16 cellular contexts compared by ENCODE assay signal in the genomic region with DNA sequence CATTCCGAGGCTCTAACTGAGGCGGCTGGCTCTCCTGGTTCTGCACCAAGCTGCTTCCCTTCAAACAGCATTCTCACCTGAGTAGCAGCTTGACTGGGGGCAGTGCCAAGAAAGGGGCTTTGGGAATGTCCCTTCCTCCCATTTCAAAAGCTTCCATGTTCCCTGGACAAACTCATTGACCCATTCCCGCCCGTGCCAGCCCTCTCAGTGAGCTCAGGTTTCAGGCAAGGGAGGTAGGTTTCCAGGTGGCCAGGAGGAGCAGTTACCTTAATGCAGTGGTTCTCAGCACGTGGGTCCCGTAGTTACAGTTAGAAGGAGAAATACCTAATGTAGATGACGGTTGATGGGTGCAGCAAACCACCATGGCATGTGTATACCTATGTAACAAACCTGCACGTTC.
DNase-seq lines count a peak whose midpoint lies in the region; FAIRE-seq and TF ChIP-seq lines count a peak whose summit lies in the region.
"Had no signal": no experiment of that assay in that cellular context is flagged by ENCODE, and none has a peak within 500 bp of the region (broad histone marks: within the 10 kb centered on the region; RNA-seq: fewer than 3 reads in every experiment).

No MANE protein-coding gene starts in this region.

- no peak overlapping the region for H3K4ac ChIP-seq in H1 (replicated peaks; ENCODE audit: insufficient read length, low read depth, low read length)

- H3K27ac ChIP-seq in H1 (ENCODE audit: low read depth, low read length), result no peak overlapping the region
- peak overlapping the region; percentile 79 for H3K27ac ChIP-seq in parathyroid adenoma
- no peak overlapping the region for H3K27ac ChIP-seq in vagina
- H3K27ac ChIP-seq: A549, C4-2B, KMS-11 had no signal

- no peaks in the 10 kb centered on the region for H3K27me3 ChIP-seq in H1 (replicated peaks in 1 of 4; ENCODE audit: control insufficient read depth in 3 of 4, extremely low read depth in 1 of 4, insufficient read depth in 3 of 4, low read length in 3 of 4)
- H3K27me3 ChIP-seq in parathyroid adenoma (ENCODE audit: control insufficient read depth, insufficient read depth, low read length), result no peaks in the 10 kb centered on the region
- no peaks in the 10 kb centered on the region for H3K27me3 ChIP-seq in vagina

- H3K79me1 ChIP-seq in H1 (ENCODE audit: low read depth, low read length), result no peaks in the 10 kb centered on the region

- H4K20me1 ChIP-seq in H1 (replicated peaks in 1 of 2; ENCODE audit: control insufficient read depth in 1 of 2, insufficient read depth in 2 of 2, low read length in 2 of 2), result no peaks in the 10 kb centered on the region

- peaks cover 0 to 7% (median 4%) of the 10 kb centered on the region in 4 experiments; a peak in 3 of 7 replicates for H3K4me1 ChIP-seq in H1 (replicated peaks in 1 of 4; ENCODE audit: control insufficient read depth in 3 of 4, insufficient read depth in 4 of 4, low read length in 3 of 4)
- H3K4me1 ChIP-seq in parathyroid adenoma, result peaks cover 36% of the 10 kb centered on the region
- peaks cover 6% of the 10 kb centered on the region for H3K4me1 ChIP-seq in vagina
- H3K4me1 ChIP-seq: A549 had no signal

- H2BK12ac ChIP-seq in H1 (ENCODE audit: low read depth, low read length), result no peak overlapping the region

- H4K91ac ChIP-seq in H1 (replicated peaks; ENCODE audit: insufficient read length, low read length), result no peak overlapping the region

- POLR2A ChIA-PET in H1 (lab: Charles Lee; ENCODE audit: partially characterized antibody), result no interaction called here
- POLR2A ChIA-PET in activated CD4-positive, alpha-beta memory T cell treated with anti-CD3 and anti-CD28 coated beads, Interleukin-2, amount 10 ng/mL, durations not matched to agents 7 days and 5 days (lab: Charles Lee), result no interaction called here

- H3K23me2 ChIP-seq in H1 (ENCODE audit: low read depth, low read length), result no peaks in the 10 kb centered on the region; the same call in 1 of the 2 replicates

- no peak overlapping the region for H2BK15ac ChIP-seq in H1 (ENCODE audit: low read length)

- no peak for FAIRE-seq in H1 (lab: Jason Lieb, UNC)
- FAIRE-seq: A549 had no signal

- no peak overlapping the region for H2AK5ac ChIP-seq in H1 (ENCODE audit: low read depth, low read length)

- no peak for TF ChIP-seq EP300 in H1 (IDR thresholded peaks at IDR 0.05; ENCODE audit: borderline replicate concordance in 1 of 2, low read depth in 2 of 2, low read length in 2 of 2)

- no peak overlapping the region for H2BK20ac ChIP-seq in H1 (ENCODE audit: low read length)

- H3K23ac ChIP-seq in H1 (ENCODE audit: insufficient read length), result no peak overlapping the region

- no peak overlapping the region for H3K27ac Mint-ChIP-seq in activated CD4-positive, alpha-beta memory T cell treated with anti-CD3 and anti-CD28 coated beads, Interleukin-2, amount 10 ng/mL, durations not matched to agents 7 days and 5 days
- no peak overlapping the region for H3K27ac Mint-ChIP-seq in Calu3 (ENCODE audit: unreplicated experiment)

- H3K36me3 ChIP-seq in H1 (ENCODE audit: control insufficient read depth in 2 of 4, insufficient read depth in 4 of 4, low read length in 3 of 4) (no peaks in the 10 kb centered on the region), parathyroid adenoma (ENCODE audit: control insufficient read depth, insufficient read depth, low read length) (no peaks in the 10 kb centered on the region), vagina (no peaks in the 10 kb centered on the region)

- no peaks in the 10 kb centered on the region for H3K36me3 Mint-ChIP-seq in activated CD4-positive, alpha-beta memory T cell treated with anti-CD3 and anti-CD28 coated beads, Interleukin-2, amount 10 ng/mL, durations not matched to agents 7 days and 5 days (ENCODE audit: low read depth)
- no peaks in the 10 kb centered on the region for H3K36me3 Mint-ChIP-seq in Calu3 (ENCODE audit: insufficient read depth, unreplicated experiment)

- H3K4me3 ChIP-seq in H1 (ENCODE audit: extremely low read depth in 1 of 4, insufficient read depth in 2 of 4, low read depth in 3 of 4, low read length in 4 of 4), result no peak overlapping the region
- no peak overlapping the region for H3K4me3 ChIP-seq in parathyroid adenoma (ENCODE audit: low read depth, low read length)
- H3K4me3 ChIP-seq in vagina, result no peak overlapping the region
- H3K4me3 ChIP-seq: A549 had no signal

- H3K9me3 ChIP-seq in H1 (ENCODE audit: insufficient read depth in 2 of 2, low read depth in 1 of 2, low read length in 1 of 2) (no peaks in the 10 kb centered on the region), parathyroid adenoma (ENCODE audit: control insufficient read depth, low read length) (no peaks in the 10 kb centered on the region), vagina (no peaks in the 10 kb centered on the region)
- H3K9me3 ChIP-seq: A549 had no signal

- no peak overlapping the region for H3K18ac ChIP-seq in H1 (ENCODE audit: extremely low read depth, low read length)

- no TSS peak for BruUV-seq in Calu3 (replicated peaks; lab: Mats Ljungman, UMichigan)

- H3K4me3 Mint-ChIP-seq in activated CD4-positive, alpha-beta memory T cell treated with anti-CD3 and anti-CD28 coated beads, Interleukin-2, amount 10 ng/mL, durations not matched to agents 7 days and 5 days, result no peak overlapping the region
- no peak overlapping the region for H3K4me3 Mint-ChIP-seq in Calu3 (ENCODE audit: low read depth, unreplicated experiment)

- DNase-seq in NCI-H1417 (lab: John Stamatoyannopoulos, UW), result peak in 2 of 3 experiments; percentile 30 to 57
- no peak for DNase-seq in NCI-H1417 treated with DMSO at 0.1 percent for 48 hours (lab: John Stamatoyannopoulos, UW)
- peak; percentile 22 for DNase-seq in NCI-H2107 (lab: John Stamatoyannopoulos, UW)
- no peak for DNase-seq in H1 (ENCODE audit: low read depth in 1 of 2, low spot score in 2 of 2)
- DNase-seq in vagina (ENCODE audit: extremely low spot score in 2 of 2), result no peak
- no peak for DNase-seq in activated CD4-positive, alpha-beta memory T cell treated with anti-CD3 and anti-CD28 coated beads, Interleukin-2, amount 10 ng/mL, durations not matched to agents 7 days and 5 days
- DNase-seq in Calu3, result no peak
- DNase-seq: COR-L47, GDM1, NCI-H1436, NCI-H524, PC-3 had no signal

- CTCF ChIA-PET in H1 (lab: Charles Lee; ENCODE audit: partially characterized antibody) (interaction anchor here (0.7 to 5.6 kb wide), 10 partner anchors 9 to 407 kb away, joined by 3 to 34 read pairs (median 3); no protein-coding TSS in a partner anchor), Calu3 (lab: Charles Lee) (no interaction called here)
- CTCF ChIA-PET in activated CD4-positive, alpha-beta memory T cell treated with anti-CD3 and anti-CD28 coated beads, Interleukin-2, amount 10 ng/mL, durations not matched to agents 7 days and 5 days (lab: Charles Lee), result interaction anchor here (0.6 to 1.5 kb wide), 3 partner anchors 34 to 59 kb away, joined by 3 read pairs; no protein-coding TSS in a partner anchor

- H3K9ac ChIP-seq in H1 (replicated peaks in 1 of 4; ENCODE audit: extremely low read depth in 1 of 4, low read depth in 3 of 4, low read length in 3 of 4) (no peak overlapping the region), parathyroid adenoma (no peak overlapping the region)
- H3K9ac ChIP-seq: KMS-11 had no signal

- intact Hi-C loops in vagina (cut with DNase I), result no loop called here
- intact Hi-C loops in Calu3 (cut with micrococcal nuclease; ENCODE audit: unreplicated experiment), result no loop called here

- no peak for TF ChIP-seq POLR2A in H1 (IDR thresholded peaks at IDR 0.05; ENCODE audit: control extremely low read depth in 1 of 2, low read depth in 2 of 2, low read length in 2 of 2)
- TF ChIP-seq POLR2A in vagina (IDR thresholded peaks at IDR 0.05), result no peak

- H3K4me2 ChIP-seq in H1 (ENCODE audit: insufficient read depth in 1 of 2, low read depth in 2 of 2, low read length in 2 of 2) (no peak overlapping the region), parathyroid adenoma (ENCODE audit: low read length) (no peak overlapping the region)
- H3K4me2 ChIP-seq: A549, KMS-11 had no signal

- H3K56ac ChIP-seq in H1 (replicated peaks; ENCODE audit: insufficient read length, low read depth, low read length), result no peak overlapping the region

- H4K8ac ChIP-seq in H1 (ENCODE audit: extremely low read depth, insufficient read depth, low read length), result no peak overlapping the region

- H2BK120ac ChIP-seq in H1 (replicated peaks; ENCODE audit: low read depth, low read length), result no peak overlapping the region

- no peak for TF ChIP-seq RAD21 in H1 (IDR thresholded peaks at IDR 0.05 in 1 of 2, conservative IDR thresholded peaks at IDR 0.05 in 1 of 2; ENCODE audit: low read depth in 2 of 2, low read length in 2 of 2)

- no peak overlapping the region for H4K5ac ChIP-seq in H1 (ENCODE audit: insufficient read length, low read depth, low read length)

- TF ChIP-seq CTCF in H1 (IDR thresholded peaks at IDR 0.05; ENCODE audit: control extremely low read depth in 1 of 3, insufficient read depth in 1 of 3, low read depth in 1 of 3, low read length in 3 of 3) (no peak), parathyroid adenoma (IDR thresholded peaks at IDR 0.05) (no peak), vagina (IDR thresholded peaks at IDR 0.05) (no peak), Calu3 (IDR thresholded peaks at IDR 0.05; ENCODE audit: unreplicated experiment) (no peak)

- H2AFZ ChIP-seq in H1 (ENCODE audit: low read length), result peak overlapping the region; percentile 66; the same call in 1 of the 2 replicates
- peak overlapping the region; percentile 82 for H2AFZ ChIP-seq in parathyroid adenoma

- no peak overlapping the region for H3K14ac ChIP-seq in H1 (ENCODE audit: insufficient read length)

- no peak overlapping the region for H2BK5ac ChIP-seq in H1 (ENCODE audit: low read depth, low read length)

- peaks cover under 1% of the 10 kb centered on the region for H3K9me3 Mint-ChIP-seq in activated CD4-positive, alpha-beta memory T cell treated with anti-CD3 and anti-CD28 coated beads, Interleukin-2, amount 10 ng/mL, durations not matched to agents 7 days and 5 days
- H3K9me3 Mint-ChIP-seq in Calu3 (ENCODE audit: low read depth, unreplicated experiment), result no peaks in the 10 kb centered on the region

- WGBS in H1 (ENCODE audit: extremely low coverage in 1 of 2, insufficient coverage in 1 of 2, insufficient read length in 1 of 2, insufficient replicate concordance in 2 of 2, low coverage in 1 of 2, low lambda C conversion rate in 2 of 2, missing lambda C conversion rate in 1 of 2), 2 experiments, result 91% methylated on average over 8 of the region's 8 CpGs; no CpG with 5 or more reads in 1 of the 2 experiments

- no peaks in the 10 kb centered on the region for H3K4me1 Mint-ChIP-seq in activated CD4-positive, alpha-beta memory T cell treated with anti-CD3 and anti-CD28 coated beads, Interleukin-2, amount 10 ng/mL, durations not matched to agents 7 days and 5 days
- no peaks in the 10 kb centered on the region for H3K4me1 Mint-ChIP-seq in Calu3 (ENCODE audit: low read depth, unreplicated experiment)

- peaks cover 2% of the 10 kb centered on the region for H3K27me3 Mint-ChIP-seq in activated CD4-positive, alpha-beta memory T cell treated with anti-CD3 and anti-CD28 coated beads, Interleukin-2, amount 10 ng/mL, durations not matched to agents 7 days and 5 days
- no peaks in the 10 kb centered on the region for H3K27me3 Mint-ChIP-seq in Calu3 (ENCODE audit: unreplicated experiment)

- H3K79me2 ChIP-seq in H1 (ENCODE audit: control insufficient read depth in 1 of 2, insufficient read depth in 2 of 2, low read length in 2 of 2) (no peaks in the 10 kb centered on the region), parathyroid adenoma (no peaks in the 10 kb centered on the region)

Comparison
In these comparisons a context has a peak if more than half of its experiments do, and no peak if none do; other contexts are left out.
1. DNase-seq: peak in NCI-H1417 (2 of 3) and NCI-H2107 (single experiment); none in NCI-H1417 treated with DMSO at 0.1 percent for 48 hours (single experiment), H1 (0 of 2), vagina (0 of 2), activated CD4-positive, alpha-beta memory T cell treated with anti-CD3 and anti-CD28 coated beads, Interleukin-2, amount 10 ng/mL, durations not matched to agents 7 days and 5 days (single experiment) and Calu3 (single experiment).